ENCODE assay signal across 7 cellular contexts in the genomic region with DNA sequence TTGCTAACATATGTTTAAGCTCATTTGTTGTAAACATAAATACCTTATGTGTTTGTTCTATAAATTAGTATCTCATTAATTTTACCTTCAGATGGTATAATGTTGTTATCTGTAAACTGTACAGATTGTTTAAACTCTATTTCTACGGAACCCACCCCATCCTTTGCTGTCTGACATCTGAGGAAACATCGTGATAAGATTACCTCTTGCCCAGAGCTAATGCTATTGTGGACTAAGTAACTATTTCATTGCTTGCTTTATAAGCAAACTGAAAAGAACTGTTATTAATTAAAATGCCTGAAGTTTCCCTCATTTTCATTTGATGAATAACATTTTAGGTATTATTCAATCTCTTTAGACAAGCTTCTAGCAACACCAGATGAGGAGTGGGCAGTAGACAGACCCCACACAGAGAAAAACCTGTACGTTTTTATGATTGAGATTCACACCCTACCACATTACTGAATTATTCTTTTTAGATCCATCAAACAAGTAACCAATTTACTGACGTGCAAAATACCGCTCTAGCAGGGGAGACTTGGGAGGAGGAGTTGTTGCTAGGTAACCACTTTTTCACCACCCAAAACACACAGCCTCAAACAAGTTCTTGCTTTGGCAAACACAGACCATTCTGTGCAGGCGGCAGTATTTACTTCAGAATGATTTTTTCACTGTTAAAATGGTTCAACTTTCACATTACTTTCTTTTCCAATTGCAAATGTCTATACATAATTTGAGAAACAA. TPM values are rescaled to one million over a fixed set of nuclear protein-coding genes. Genes with fewer than 3 reads are reported as not detected.
A peak's percentile ranks its signal among the peaks of the same experiment; 100 is the strongest.
DNase-seq lines count a peak whose midpoint lies in the region; ATAC-seq, FAIRE-seq and TF ChIP-seq lines count a peak whose summit lies in the region.

No MANE protein-coding gene starts in this region.

- no peak overlapping the region for H3K27ac Mint-ChIP-seq in astrocyte (ENCODE audit: unreplicated experiment)
- H3K27ac Mint-ChIP-seq in CD4-positive, alpha-beta T cell: no peak overlapping the region

- no peak for ATAC-seq in CD4-positive, alpha-beta T cell (ENCODE audit: poor library complexity)
- no peak for ATAC-seq in HG02852 (IDR thresholded peaks at IDR 0.05; ENCODE audit: unreplicated experiment)

- H3K4me3 ChIP-seq in astrocyte (ENCODE audit: insufficient read depth, low read depth, low read length): no peak overlapping the region
- no peak overlapping the region for H3K4me3 ChIP-seq in skeletal muscle cell (ENCODE audit: low read depth, low read length)
- no peak overlapping the region for H3K4me3 ChIP-seq in sigmoid colon

- H3K79me2 ChIP-seq in astrocyte (ENCODE audit: insufficient read depth, low read length): no peaks in the 10 kb centered on the region

- no peak for FAIRE-seq in astrocyte (lab: Jason Lieb, UNC)

- H3K27me3 Mint-ChIP-seq in astrocyte (ENCODE audit: low read depth, unreplicated experiment): peaks cover 3% of the 10 kb centered on the region
- H3K27me3 Mint-ChIP-seq in CD4-positive, alpha-beta T cell: no peaks in the 10 kb centered on the region

- H3K4me1 Mint-ChIP-seq in astrocyte (ENCODE audit: low read depth, unreplicated experiment): no peaks in the 10 kb centered on the region
- H3K4me1 Mint-ChIP-seq in CD4-positive, alpha-beta T cell (ENCODE audit: low read depth): no peaks in the 10 kb centered on the region

- H3K4me2 ChIP-seq in astrocyte (ENCODE audit: low read length): no peak overlapping the region

- no peaks in the 10 kb centered on the region for H3K9me3 ChIP-seq in astrocyte (ENCODE audit: insufficient read depth, low read depth, low read length)
- H3K9me3 ChIP-seq in sigmoid colon: no peaks in the 10 kb centered on the region
- H3K9me3 ChIP-seq in CD4-positive, alpha-beta T cell (ENCODE audit: control insufficient read depth, low read length): no peaks in the 10 kb centered on the region

- no peak overlapping the region for H2AFZ ChIP-seq in astrocyte (ENCODE audit: low read depth, low read length)

- no peak for TF ChIP-seq CTCF in astrocyte (IDR thresholded peaks at IDR 0.05; ENCODE audit: insufficient read depth, low read depth, low read length)
- TF ChIP-seq CTCF in sigmoid colon (IDR thresholded peaks at IDR 0.05): no peak
- TF ChIP-seq CTCF in CD4-positive, alpha-beta T cell (IDR thresholded peaks at IDR 0.05): no peak

- H3K36me3 ChIP-seq in astrocyte (ENCODE audit: insufficient read depth, low read length) (no peaks in the 10 kb centered on the region), sigmoid colon (no peaks in the 10 kb centered on the region)

- H3K4me1 ChIP-seq in astrocyte (ENCODE audit: insufficient read depth, low read length) (no peaks in the 10 kb centered on the region), sigmoid colon (no peaks in the 10 kb centered on the region)

- no peaks in the 10 kb centered on the region for H4K20me1 ChIP-seq in astrocyte (ENCODE audit: insufficient read depth, low read length)

- TF ChIP-seq EP300 in sigmoid colon (IDR thresholded peaks at IDR 0.05): no peak

- H3K27ac ChIP-seq in astrocyte (ENCODE audit: low read depth, low read length): no peak overlapping the region
- no peak overlapping the region for H3K27ac ChIP-seq in sigmoid colon
- H3K27ac ChIP-seq in CD4-positive, alpha-beta T cell (ENCODE audit: low read depth, low read length): no peak overlapping the region

- no peak overlapping the region for H3K9ac ChIP-seq in astrocyte (ENCODE audit: low read length)

- H3K4me3 Mint-ChIP-seq in astrocyte (ENCODE audit: unreplicated experiment): no peak overlapping the region
- no peak overlapping the region for H3K4me3 Mint-ChIP-seq in CD4-positive, alpha-beta T cell

- TF ChIP-seq POLR2A in sigmoid colon (IDR thresholded peaks at IDR 0.05): no peak

- H3K27me3 ChIP-seq in astrocyte (ENCODE audit: insufficient read depth, low read length) (peaks cover 8% of the 10 kb centered on the region), sigmoid colon (peaks cover 0 to 10% (median 4%) of the 10 kb centered on the region in 3 donors)
- no peaks in the 10 kb centered on the region for H3K27me3 ChIP-seq in CD4-positive, alpha-beta T cell (ENCODE audit: control insufficient read depth, insufficient read depth, low read length)

- DNase-seq in H4 (ENCODE audit: low spot score): peak; percentile 12
- DNase-seq in NCI-H187 treated with DMSO at 0.1 percent for 48 hours (lab: John Stamatoyannopoulos, UW): peak; percentile 67
- peak; percentile 31 for DNase-seq in astrocyte (ENCODE audit: low read depth)
- DNase-seq in skeletal muscle cell (ENCODE audit: low read depth): peak; percentile 6
- DNase-seq in sigmoid colon: no peak
- DNase-seq in CD4-positive, alpha-beta T cell: no peak

- CTCF ChIA-PET in CD4-positive, alpha-beta T cell (lab: Charles Lee): interaction anchor here (0.6 kb wide), 1 partner anchor 729 kb away, joined by 3 read pairs; no protein-coding TSS in a partner anchor

- WGBS in sigmoid colon, 2 donors: 7 to 11% methylated on average over 6 of the region's 6 CpGs

- no peaks in the 10 kb centered on the region for H3K9me3 Mint-ChIP-seq in astrocyte (ENCODE audit: unreplicated experiment)
- no peaks in the 10 kb centered on the region for H3K9me3 Mint-ChIP-seq in CD4-positive, alpha-beta T cell

- POLR2A ChIA-PET in CD4-positive, alpha-beta T cell (lab: Charles Lee): no interaction called here

- intact Hi-C loops in sigmoid colon (cut with DNase I): no loop called here
- intact Hi-C loops in CD4-positive, alpha-beta T cell (cut with DNase I, micrococcal nuclease): loop anchor here in 1 of 2 experiments (10.0 kb wide), 1 partner anchor 984 kb away; no protein-coding TSS in a partner anchor

- no peaks in the 10 kb centered on the region for H3K36me3 Mint-ChIP-seq in astrocyte (ENCODE audit: low read depth, unreplicated experiment)
- no peaks in the 10 kb centered on the region for H3K36me3 Mint-ChIP-seq in CD4-positive, alpha-beta T cell (ENCODE audit: low read depth)

RNA-seq across cellular contexts. Expression of gene SYT4, which starts 1.9 kb away (rescaled TPM):
- 0.37 and 0.92 TPM in 2 replicates for total RNA-seq in H4 (2014; rRNA removed; shearing (Covaris generic))
- not detected in 2 replicates for total RNA-seq in astrocyte
- 1 to 10 TPM; 1.8 to 6.1 (median 4.5) TPM for total RNA-seq in sigmoid colon
- polyA plus RNA-seq in sigmoid colon: 1 to 10 TPM in 1 of 3 donors, not detected in 2; 1.1 TPM
- under 1 TPM in 1 of 2 experiments, not detected in 1; 0.31 TPM for total RNA-seq in CD4-positive, alpha-beta T cell

Comparison
In these comparisons a context has a peak if more than half of its experiments do, and no peak if none do; other contexts are left out.
1. DNase-seq: peak in H4 (single experiment), NCI-H187 treated with DMSO at 0.1 percent for 48 hours (single experiment), astrocyte (single experiment) and skeletal muscle cell (single experiment); none in sigmoid colon (single experiment) and CD4-positive, alpha-beta T cell (0 of 10).